19 cellular contexts compared by ENCODE assay signal in the genomic region with DNA sequence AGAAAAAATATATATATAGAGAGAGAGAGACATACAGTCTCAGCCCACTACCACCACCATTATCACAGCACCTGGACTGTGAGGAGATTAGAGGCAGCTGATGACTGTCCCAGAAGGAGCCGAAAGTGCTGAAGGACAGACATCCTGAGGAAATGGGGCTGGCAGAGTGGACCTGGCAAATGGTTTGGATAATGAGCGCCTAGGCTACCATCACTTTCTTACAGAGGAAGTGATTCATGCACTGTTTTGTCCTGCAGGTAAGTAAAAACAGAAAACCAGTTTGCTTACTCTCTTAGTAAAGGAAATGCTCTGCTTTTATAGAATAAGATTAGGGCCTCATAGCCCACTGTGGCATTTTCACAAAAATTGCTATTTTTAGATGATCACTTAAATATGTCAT. TPM values are rescaled to one million over a fixed set of nuclear protein-coding genes. Genes with fewer than 3 reads are reported as not detected.
DNase-seq lines count a peak whose midpoint lies in the region; ATAC-seq and TF ChIP-seq lines count a peak whose summit lies in the region.
"Had no signal": no experiment of that assay in that cellular context is flagged by ENCODE, and none has a peak within 500 bp of the region (broad histone marks: within the 10 kb centered on the region; RNA-seq: fewer than 3 reads in every experiment).

No MANE protein-coding gene starts in this region.

- H3K4me1 Mint-ChIP-seq in osteocyte (ENCODE audit: unreplicated experiment) (no peaks in the 10 kb centered on the region), endodermal cell (peaks cover 15% of the 10 kb centered on the region)

- H3K36me3 ChIP-seq in endodermal cell (ENCODE audit: control insufficient read depth, insufficient read depth, low read length), result peaks cover 7% of the 10 kb centered on the region

- TF ChIP-seq CTCF in VCaP (conservative IDR thresholded peaks at IDR 0.05) (no peak), osteocyte (IDR thresholded peaks at IDR 0.05) (no peak), endodermal cell (conservative IDR thresholded peaks at IDR 0.05) (no peak)

- peak overlapping the region; percentile 38 for H3K27ac ChIP-seq in VCaP
- no peak overlapping the region for H3K27ac ChIP-seq in endodermal cell (ENCODE audit: low read depth, low read length)
- H3K27ac ChIP-seq: C4-2B, Peyer's patch had no signal

- no peak overlapping the region for H3K27ac Mint-ChIP-seq in osteocyte (ENCODE audit: unreplicated experiment)
- no peak overlapping the region for H3K27ac Mint-ChIP-seq in endodermal cell

- 0 to 42% methylated on average over 1 to 2 of the region's 2 CpGs for WGBS in endodermal cell (ENCODE audit: insufficient coverage in 1 of 2, insufficient read length in 1 of 2), 2 experiments

- DNase-seq in HT1080 (ENCODE audit: low read depth), result peak; percentile 45
- DNase-seq in osteocyte (ENCODE audit: extremely low spot score, unreplicated experiment), result peak; percentile 34
- no peak for DNase-seq in endodermal cell
- DNase-seq in posterior vena cava (ENCODE audit: low spot score), result no peak
- DNase-seq: DMS 273 treated with DMSO at 0.1 percent for 48 hours, MV-4-11, NCI-H1417, NCI-H187 treated with DMSO at 0.1 percent for 48 hours, NCI-H2171 treated with DMSO at 0.1 percent for 48 hours, NCI-H510A, NCI-H82, Peyer's patch, SHP77, SK-N-SH had no signal

- no peaks in the 10 kb centered on the region for H3K9me3 Mint-ChIP-seq in osteocyte (ENCODE audit: unreplicated experiment)
- peaks cover 7% of the 10 kb centered on the region for H3K9me3 Mint-ChIP-seq in endodermal cell

- H3K4me1 ChIP-seq in endodermal cell (ENCODE audit: control insufficient read depth, insufficient read depth, low read length), result no peaks in the 10 kb centered on the region
- H3K4me1 ChIP-seq: Peyer's patch had no signal

- H3K27me3 ChIP-seq in endodermal cell (ENCODE audit: control insufficient read depth, insufficient read depth, low read length, poor library complexity, severe bottlenecking), result no peaks in the 10 kb centered on the region
- H3K27me3 ChIP-seq: Peyer's patch had no signal

- H3K27me3 Mint-ChIP-seq in osteocyte (ENCODE audit: unreplicated experiment), result no peaks in the 10 kb centered on the region
- no peaks in the 10 kb centered on the region for H3K27me3 Mint-ChIP-seq in endodermal cell (ENCODE audit: insufficient read depth)

- H3K36me3 Mint-ChIP-seq in osteocyte (ENCODE audit: unreplicated experiment) (no peaks in the 10 kb centered on the region), endodermal cell (ENCODE audit: low read depth) (peaks cover 6% of the 10 kb centered on the region)

- no peak overlapping the region for H3K4me3 Mint-ChIP-seq in osteocyte (ENCODE audit: unreplicated experiment)
- no peak overlapping the region for H3K4me3 Mint-ChIP-seq in endodermal cell

- ATAC-seq in esophagus mucosa, result peak; percentile 46
- ATAC-seq in HG03354 (IDR thresholded peaks at IDR 0.05; ENCODE audit: poor library complexity, severe bottlenecking, unreplicated experiment), result no peak
- no peak for ATAC-seq in HG02623 (IDR thresholded peaks at IDR 0.05; ENCODE audit: unreplicated experiment)

- H3K9me3 ChIP-seq in endodermal cell (ENCODE audit: control insufficient read depth, low read length), result no peaks in the 10 kb centered on the region
- H3K9me3 ChIP-seq: Peyer's patch, SK-N-SH had no signal

- H3K4me3 ChIP-seq in endodermal cell (ENCODE audit: low read length), result no peak overlapping the region
- H3K4me3 ChIP-seq: Peyer's patch had no signal

- intact Hi-C loops in posterior vena cava (cut with DNase I), result no loop called here

- H3K9ac ChIP-seq in endodermal cell (ENCODE audit: extremely low read depth, low read length, poor library complexity, severe bottlenecking), result no peak overlapping the region
- H3K9ac ChIP-seq: SK-N-SH had no signal

RNA-seq across cellular contexts. Expression of gene DNM1L, which starts 28.6 kb away (rescaled TPM):
- 57.5 and 65.8 TPM in 2 replicates for total RNA-seq in HT1080 (2014; rRNA removed; shearing (Covaris generic))
- polyA plus RNA-seq in HT1080 (2015; cell fraction: cytosol; rRNA removed), result 53.1 and 64.3 TPM in 2 replicates
- polyA plus RNA-seq in HT1080 (2015; cell fraction: nucleus; rRNA removed), result 127 and 141 TPM in 2 replicates
- total RNA-seq in esophagus mucosa, result 49.1 TPM
- total RNA-seq in osteocyte, result 52.0 and 67.0 TPM in 2 replicates
- total RNA-seq in endodermal cell, result 100 to 1,000 TPM; 100 to 156 TPM
- 74.7 TPM for polyA plus RNA-seq in endodermal cell (2013, experiment 1 of 2)
- 74.6 TPM for polyA plus RNA-seq in endodermal cell (2013, experiment 2 of 2)
- 10 to 100 TPM; 84.5 to 93.2 TPM for total RNA-seq in posterior vena cava

Comparison
In these comparisons a context has a peak if more than half of its experiments do, and no peak if none do; other contexts are left out.
1. DNase-seq: peak in HT1080 (single experiment) and osteocyte (single experiment); none in endodermal cell (single experiment) and posterior vena cava (single experiment).